ENCODE assay signal across 32 cellular contexts in genomic region chr3:191593486-191593885, GRCh38.
"Had no signal": no experiment of that assay in that cellular context is flagged by ENCODE, and none has a peak within 500 bp of the region (broad histone marks: within the 10 kb centered on the region; RNA-seq: fewer than 3 reads in every experiment).

No MANE protein-coding gene starts in this region.

- H3K4me3 ChIP-seq: ascending aorta, breast epithelium, esophagus muscularis mucosa, gastrocnemius medialis, heart right ventricle had no signal

- H3K27ac ChIP-seq: ascending aorta, breast epithelium, esophagus muscularis mucosa, foreskin keratinocyte, gastrocnemius medialis, heart right ventricle, VCaP had no signal

- FAIRE-seq: colon had no signal

- H3K4me1 ChIP-seq: ascending aorta, breast epithelium, esophagus muscularis mucosa, foreskin keratinocyte, gastrocnemius medialis, heart right ventricle had no signal

- H3K27me3 ChIP-seq: ascending aorta, breast epithelium, esophagus muscularis mucosa, foreskin keratinocyte, gastrocnemius medialis, heart right ventricle had no signal

- H3K9me3 ChIP-seq: ascending aorta, breast epithelium, esophagus muscularis mucosa, gastrocnemius medialis, heart right ventricle had no signal

- DNase-seq: activated CD4-positive, alpha-beta memory T cell treated with anti-CD3 and anti-CD28 coated beads, Interleukin-2, amount 10 ng/mL, durations not matched to agents 7 days and 5 days; activated CD4-positive, alpha-beta T cell treated with anti-CD3 and anti-CD28 coated beads for 1 hour; activated CD4-positive, alpha-beta T cell treated with anti-CD3 and anti-CD28 coated beads for 4 hours; activated CD4-positive, alpha-beta T cell treated with anti-CD3 and anti-CD28 coated beads, Interleukin-2, amount 10 ng/mL, durations not matched to agents 7 days and 5 days; activated CD4-positive, alpha-beta T cell treated with anti-CD3 and anti-CD28 coated beads, Interleukin-2, amount 50 U/mL, for 4 hours; activated CD8-positive, alpha-beta memory T cell treated with anti-CD3 and anti-CD28 coated beads, Interleukin-2, amount 50 U/mL, for 48 hours; activated gamma-delta T cell; activated naive CD4-positive, alpha-beta T cell; activated naive CD4-positive, alpha-beta T cell treated with anti-CD3 and anti-CD28 coated beads, Interleukin-2, amount 10 ng/mL, durations not matched to agents 7 days and 5 days; activated naive CD8-positive, alpha-beta T cell treated with anti-CD3 and anti-CD28 coated beads, Interleukin-2, amount 10 ng/mL, durations not matched to agents 7 days and 5 days; activated T-cell treated with anti-CD3 and anti-CD28 coated beads for 4 hours; activated T-cell treated with anti-CD3 and anti-CD28 coated beads, Interleukin-2, amount 50 U/mL, for 24 hours; activated T-cell treated with anti-CD3 and anti-CD28 coated beads, Interleukin-2, amount 50 U/mL, for 72 hours; cortex of kidney; dermis blood vessel endothelial cell; effector CD4-positive, alpha-beta T cell; effector memory CD8-positive, alpha-beta T cell; erythroblast; foreskin keratinocyte; gastrocnemius medialis; glutamatergic neuron; heart right ventricle; T-helper 1 cell; T-helper 17 cell; T1000 had no signal

- H3K36me3 ChIP-seq: ascending aorta, breast epithelium, esophagus muscularis mucosa, gastrocnemius medialis, heart right ventricle had no signal

- ATAC-seq: activated naive CD4-positive, alpha-beta T cell treated with anti-CD3 and anti-CD28 coated beads, Interleukin-2, amount 50 U/mL, for 72 hours; activated T-cell treated with anti-CD3 and anti-CD28 coated beads, Interleukin-2, amount 50 U/mL, for 72 hours; effector memory CD8-positive, alpha-beta T cell; foreskin keratinocyte; gastrocnemius medialis; heart right ventricle; T-helper 17 cell; WTC11 had no signal
